In the genomic region with DNA sequence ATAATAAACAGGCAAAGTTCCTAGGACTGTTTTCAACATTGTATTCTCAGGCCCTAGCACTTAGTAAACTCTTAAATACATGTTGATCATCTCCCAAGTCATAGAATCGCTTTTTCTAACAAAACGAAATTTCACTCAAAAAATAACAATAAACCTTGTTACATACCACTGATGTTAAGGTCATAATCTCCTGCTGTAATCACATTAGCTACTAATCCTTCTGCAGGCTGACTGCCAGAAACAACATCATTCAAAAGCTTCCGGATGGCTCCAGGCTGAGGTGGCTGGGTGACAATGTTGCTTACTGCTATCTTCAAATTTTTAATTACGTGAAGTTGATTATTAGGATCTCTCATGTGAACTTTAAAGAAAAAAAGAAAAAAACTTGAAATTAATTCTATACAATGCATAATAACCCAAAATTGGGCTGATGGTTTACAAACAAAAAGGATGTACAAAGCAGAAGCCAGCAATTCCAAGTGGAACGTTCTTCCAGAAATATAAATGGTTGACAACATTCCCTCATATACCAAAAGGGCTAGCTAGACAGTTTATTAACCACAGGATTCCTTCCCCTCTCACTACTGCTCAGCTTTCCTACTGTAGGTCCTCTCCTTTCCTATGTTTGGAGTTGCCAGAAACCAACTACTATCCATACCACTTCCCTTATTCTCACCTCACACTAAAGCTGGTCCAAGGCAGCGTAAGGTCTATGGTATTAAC, we compare ENCODE assay signal across 14 cellular contexts. TPM values are rescaled to one million over a fixed set of nuclear protein-coding genes. Genes with fewer than 3 reads are reported as not detected.
DNase-seq lines count a peak whose midpoint lies in the region; ATAC-seq and TF ChIP-seq lines count a peak whose summit lies in the region.
"Had no signal": no experiment of that assay in that cellular context is flagged by ENCODE, and none has a peak within 500 bp of the region (broad histone marks: within the 10 kb centered on the region; RNA-seq: fewer than 3 reads in every experiment).

No MANE protein-coding gene starts in this region.

- TF ChIP-seq CTCF in VCaP (conservative IDR thresholded peaks at IDR 0.05), result no peak
- no peak for TF ChIP-seq CTCF in fibroblast of mammary gland (conservative IDR thresholded peaks at IDR 0.05; ENCODE audit: control insufficient read depth, insufficient read depth, low read depth, low read length)

- H3K36me3 ChIP-seq in HAP-1 (replicated peaks) (peaks cover 18% of the 10 kb centered on the region), skeletal muscle satellite cell (ENCODE audit: insufficient read depth, low read length) (peaks cover 12% of the 10 kb centered on the region)

- H3K4me3 ChIP-seq in HAP-1 (no peak overlapping the region), fibroblast of mammary gland (ENCODE audit: control insufficient read depth, low read depth, low read length) (no peak overlapping the region), skeletal muscle satellite cell (ENCODE audit: low read length) (no peak overlapping the region)
- H3K4me3 ChIP-seq: ascending aorta, heart left ventricle had no signal

- no peak for ATAC-seq in activated CD4-positive, CD25-positive, alpha-beta regulatory T cell treated with anti-CD3 and anti-CD28 coated beads, Interleukin-2, amount 50 U/mL, for 24 hours
- ATAC-seq: left colon had no signal

- no peaks in the 10 kb centered on the region for H3K9me3 ChIP-seq in HAP-1
- no peaks in the 10 kb centered on the region for H3K9me3 ChIP-seq in skeletal muscle satellite cell (replicated peaks; ENCODE audit: low read length)
- H3K9me3 ChIP-seq: ascending aorta, heart left ventricle had no signal

- H3K27ac ChIP-seq in VCaP, result peak overlapping the region; percentile 27; the same call in 1 of the 2 replicates
- H3K27ac ChIP-seq: ascending aorta, heart left ventricle had no signal

- DNase-seq in HAP-1 (ENCODE audit: low spot score in 2 of 2) (peak; percentile 75 to 93), fibroblast of mammary gland (ENCODE audit: low read depth) (peak; percentile 21), middle frontal gyrus (ENCODE audit: extremely low spot score, low spot score) (no peak)
- DNase-seq in stimulated activated CD4-positive, alpha-beta T cell treated with anti-CD3 and anti-CD28 coated beads, Interleukin-4, amount 100 ng/mL, for 24 hours, result no peak
- DNase-seq: activated CD4-positive, alpha-beta T cell treated with anti-CD3 and anti-CD28 coated beads, Interleukin-2, amount 10 ng/mL, durations not matched to agents 7 days and 5 days; CD4-positive, alpha-beta memory T cell; heart left ventricle; left colon; NCI-H1092; NCI-H226 had no signal

- H3K27me3 ChIP-seq in HAP-1 (ENCODE audit: low read depth) (no peaks in the 10 kb centered on the region), skeletal muscle satellite cell (ENCODE audit: control insufficient read depth, insufficient read depth, low read length) (no peaks in the 10 kb centered on the region)
- H3K27me3 ChIP-seq: ascending aorta, heart left ventricle had no signal

- H3K4me2 ChIP-seq in skeletal muscle satellite cell (ENCODE audit: low read length), result peak overlapping the region; percentile 55

- H3K4me1 ChIP-seq in HAP-1 (peaks cover 10% of the 10 kb centered on the region), skeletal muscle satellite cell (ENCODE audit: control insufficient read depth, insufficient read depth, low read length) (peaks cover 17% of the 10 kb centered on the region)

- peak overlapping the region; percentile 40 for H3K9ac ChIP-seq in skeletal muscle satellite cell (ENCODE audit: low read depth, low read length)

- in situ Hi-C loops in HAP-1 (cut with MboI; ENCODE audit: low sequenced_read_pairs), result no loop called here

RNA-seq across cellular contexts. Expression of a gene that starts 11.6 kb away (rescaled TPM):
- total RNA-seq in skeletal muscle satellite cell (2012; rRNA removed), result 24.7 and 28.9 TPM in 2 replicates

Comparison
In these comparisons a context has a peak if more than half of its experiments do, and no peak if none do; other contexts are left out.
1. DNase-seq: peak in HAP-1 (2 of 2) and fibroblast of mammary gland (single experiment); none in stimulated activated CD4-positive, alpha-beta T cell treated with anti-CD3 and anti-CD28 coated beads, Interleukin-4, amount 100 ng/mL, for 24 hours (single experiment) and middle frontal gyrus (single experiment).